26 cellular contexts compared by ENCODE assay signal in the genomic region with DNA sequence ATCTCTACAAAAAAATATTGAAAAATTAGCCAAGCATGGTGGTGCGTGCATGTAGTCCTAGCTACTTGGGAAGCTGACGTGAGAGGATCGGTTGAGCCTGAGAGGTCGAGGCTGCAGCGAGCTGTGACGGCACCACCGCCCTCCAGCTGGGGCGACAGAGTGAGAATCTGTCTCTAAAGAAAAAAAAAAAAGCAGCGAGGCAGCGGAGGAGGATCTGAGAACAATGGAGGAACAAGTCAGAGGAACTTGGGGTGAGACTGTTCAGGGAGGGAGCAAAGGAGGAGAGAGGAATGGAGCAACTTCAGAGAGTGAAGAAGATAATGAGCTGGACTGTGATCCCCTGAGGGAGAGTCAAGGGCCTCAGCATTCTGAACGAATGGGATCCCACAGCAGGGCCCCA.
A peak's percentile ranks its signal among the peaks of the same experiment; 100 is the strongest.
DNase-seq lines count a peak whose midpoint lies in the region; ATAC-seq and TF ChIP-seq lines count a peak whose summit lies in the region.
"Had no signal": no experiment of that assay in that cellular context is flagged by ENCODE, and none has a peak within 500 bp of the region (broad histone marks: within the 10 kb centered on the region; RNA-seq: fewer than 3 reads in every experiment).

No MANE protein-coding gene starts in this region.

- no peaks in the 10 kb centered on the region for H3K9me3 ChIP-seq in BLaER1
- no peaks in the 10 kb centered on the region for H3K9me3 ChIP-seq in gastroesophageal sphincter
- H3K9me3 ChIP-seq: ascending aorta, Caco-2, esophagus muscularis mucosa, HAP-1, heart right ventricle had no signal

- H3K27ac ChIP-seq in BLaER1 (no peak overlapping the region), gastroesophageal sphincter (no peak overlapping the region)
- H3K27ac ChIP-seq: ascending aorta, cardiac muscle cell, esophagus muscularis mucosa had no signal

- H3K27me3 ChIP-seq in BLaER1 (no peaks in the 10 kb centered on the region), gastroesophageal sphincter (no peaks in the 10 kb centered on the region)
- H3K27me3 ChIP-seq: ascending aorta, cardiac muscle cell, esophagus muscularis mucosa had no signal

- peak; percentile 13 for ATAC-seq in gastroesophageal sphincter
- ATAC-seq in stimulated activated memory B cell treated with anti-CD40 and anti-IgM and Interleukin-4, amounts not matched to agents 10 μg/mL and 1 μg/mL and 100 μg/mL, for 72 hours: no peak
- ATAC-seq: natural killer cell; stimulated activated naive B cell treated with anti-CD40 and anti-IgM and Interleukin-4, amounts not matched to agents 10 μg/mL and 1 μg/mL and 100 μg/mL, for 72 hours had no signal

- peaks cover 29% of the 10 kb centered on the region for H3K4me1 ChIP-seq in BLaER1
- no peaks in the 10 kb centered on the region for H3K4me1 ChIP-seq in gastroesophageal sphincter
- H3K4me1 ChIP-seq: ascending aorta, Caco-2, esophagus muscularis mucosa, HAP-1 had no signal

- no peak overlapping the region for H3K4me3 Mint-ChIP-seq in stimulated activated memory B cell treated with anti-CD40 and anti-IgM and Interleukin-4, amounts not matched to agents 10 μg/mL and 1 μg/mL and 100 μg/mL, for 72 hours
- H3K4me3 Mint-ChIP-seq: activated T-cell treated with anti-CD3 and anti-CD28 coated beads, Interleukin-2, amount 50 U/mL, for 24 hours; natural killer cell; stimulated activated naive B cell treated with anti-CD40 and anti-IgM and Interleukin-4, amounts not matched to agents 10 μg/mL and 1 μg/mL and 100 μg/mL, for 72 hours; type B pancreatic cell had no signal

- H3K4me1 Mint-ChIP-seq in stimulated activated memory B cell treated with anti-CD40 and anti-IgM and Interleukin-4, amounts not matched to agents 10 μg/mL and 1 μg/mL and 100 μg/mL, for 72 hours: no peaks in the 10 kb centered on the region
- H3K4me1 Mint-ChIP-seq: natural killer cell; stimulated activated naive B cell treated with anti-CD40 and anti-IgM and Interleukin-4, amounts not matched to agents 10 μg/mL and 1 μg/mL and 100 μg/mL, for 72 hours had no signal

- no peaks in the 10 kb centered on the region for H3K36me3 ChIP-seq in BLaER1
- H3K36me3 ChIP-seq in gastroesophageal sphincter: no peaks in the 10 kb centered on the region
- H3K36me3 ChIP-seq: ascending aorta, cardiac muscle cell, esophagus muscularis mucosa, HAP-1, heart right ventricle had no signal

- no peaks in the 10 kb centered on the region for H3K9me3 Mint-ChIP-seq in stimulated activated memory B cell treated with anti-CD40 and anti-IgM and Interleukin-4, amounts not matched to agents 10 μg/mL and 1 μg/mL and 100 μg/mL, for 72 hours
- H3K9me3 Mint-ChIP-seq: activated T-cell treated with anti-CD3 and anti-CD28 coated beads, Interleukin-2, amount 50 U/mL, for 24 hours; natural killer cell; stimulated activated naive B cell treated with anti-CD40 and anti-IgM and Interleukin-4, amounts not matched to agents 10 μg/mL and 1 μg/mL and 100 μg/mL, for 72 hours; type B pancreatic cell had no signal

- H3K4me3 ChIP-seq in BLaER1 (no peak overlapping the region), NB4 (ENCODE audit: low read depth, low read length) (no peak overlapping the region), gastroesophageal sphincter (no peak overlapping the region)
- H3K4me3 ChIP-seq: ascending aorta, cardiac muscle cell, esophagus muscularis mucosa, HAP-1, heart right ventricle had no signal

- no peak overlapping the region for H3K9ac ChIP-seq in BLaER1

- TF ChIP-seq CTCF in NB4 (IDR thresholded peaks at IDR 0.05; ENCODE audit: low read depth, low read length) (no peak), gastroesophageal sphincter (IDR thresholded peaks at IDR 0.05) (no peak)

- TF ChIP-seq POLR2A in NB4 (IDR thresholded peaks at IDR 0.05; ENCODE audit: extremely low read depth, insufficient read length): no peak
- TF ChIP-seq POLR2A in gastroesophageal sphincter (IDR thresholded peaks at IDR 0.05): no peak

- no peak for TF ChIP-seq EP300 in gastroesophageal sphincter (IDR thresholded peaks at IDR 0.05)

- DNase-seq in CD1c-positive myeloid dendritic cell (ENCODE audit: extremely low spot score) (peak; percentile 71), NB4 (ENCODE audit: low read depth) (peak; percentile 43), GF-D8 (lab: John Stamatoyannopoulos, UW) (no peak), LoVo (ENCODE audit: low spot score) (no peak), germinal center (ENCODE audit: low spot score) (no peak)
- DNase-seq: activated CD4-positive, alpha-beta T cell treated with anti-CD3 and anti-CD28 coated beads for 48 hours; activated gamma-delta T cell treated with Interleukin-2 at 50 U/mL for 16 hours; activated T-cell treated with anti-CD3 and anti-CD28 coated beads, Interleukin-2, amount 50 U/mL, for 24 hours; Caco-2; cortex of kidney; DMS53; heart right ventricle; KG1; natural killer cell; NCI-H1048; NCI-H82; stimulated activated naive B cell treated with anti-CD40 and anti-IgM and Interleukin-4, amounts not matched to agents 10 μg/mL and 1 μg/mL and 100 μg/mL, for 72 hours; substantia nigra had no signal

- 50 to 67% methylated on average over 3 to 6 of the region's 11 CpGs for WGBS in gastroesophageal sphincter (ENCODE audit: low coverage in 1 of 2), 2 donors

- H4K20me1 ChIP-seq in BLaER1: no peaks in the 10 kb centered on the region

- H3K4me2 ChIP-seq in BLaER1: peak overlapping the region; percentile 55

- no peaks in the 10 kb centered on the region for H3K36me3 Mint-ChIP-seq in stimulated activated memory B cell treated with anti-CD40 and anti-IgM and Interleukin-4, amounts not matched to agents 10 μg/mL and 1 μg/mL and 100 μg/mL, for 72 hours
- H3K36me3 Mint-ChIP-seq: natural killer cell; stimulated activated naive B cell treated with anti-CD40 and anti-IgM and Interleukin-4, amounts not matched to agents 10 μg/mL and 1 μg/mL and 100 μg/mL, for 72 hours; type B pancreatic cell had no signal

- no peak overlapping the region for H3K27ac Mint-ChIP-seq in stimulated activated memory B cell treated with anti-CD40 and anti-IgM and Interleukin-4, amounts not matched to agents 10 μg/mL and 1 μg/mL and 100 μg/mL, for 72 hours
- H3K27ac Mint-ChIP-seq: activated T-cell treated with anti-CD3 and anti-CD28 coated beads, Interleukin-2, amount 50 U/mL, for 24 hours; natural killer cell; stimulated activated naive B cell treated with anti-CD40 and anti-IgM and Interleukin-4, amounts not matched to agents 10 μg/mL and 1 μg/mL and 100 μg/mL, for 72 hours; type B pancreatic cell had no signal

- peaks cover 73% of the 10 kb centered on the region for H3K27me3 Mint-ChIP-seq in stimulated activated memory B cell treated with anti-CD40 and anti-IgM and Interleukin-4, amounts not matched to agents 10 μg/mL and 1 μg/mL and 100 μg/mL, for 72 hours

Comparison
In these comparisons a context has a peak if more than half of its experiments do, and no peak if none do; other contexts are left out.
1. DNase-seq: peak in CD1c-positive myeloid dendritic cell (single experiment) and NB4 (single experiment); none in GF-D8 (single experiment), LoVo (single experiment) and germinal center (single experiment).